In genomic region chr15:67843571-67844387, GRCh38 we compare ENCODE assay signal across 1 cellular context.
TF ChIP-seq lines count a peak whose summit lies in the region.

No MANE protein-coding gene starts in this region.

TF ChIP-seq in K562, 482 proteins besides CTCF, POLR2A, EP300 and RAD21:
- TF ChIP-seq TEAD1 (CRISPR knock-in tag; IDR thresholded peaks at IDR 0.05), result peak in 1 of 2 experiments; percentile 22; a peak in 1 of 4 replicates
- TF ChIP-seq ATF6 (CRISPR knock-in tag; IDR thresholded peaks at IDR 0.05), result no peak
- TF ChIP-seq ILK (tag; IDR thresholded peaks at IDR 0.05; ENCODE audit: borderline replicate concordance, low read depth), result no peak
- no peak for TF ChIP-seq SRSF9 (IDR thresholded peaks at IDR 0.05; ENCODE audit: borderline replicate concordance, low read depth, low read length)
- TF ChIP-seq RCOR1 (IDR thresholded peaks at IDR 0.05; ENCODE audit: borderline replicate concordance in 1 of 2, low read depth in 2 of 2, low read length in 2 of 2), result peak in 1 of 2 experiments; percentile 12; a peak in 1 of 4 replicates
- no peak for TF ChIP-seq JUN (IDR thresholded peaks at IDR 0.05; ENCODE audit: borderline replicate concordance, low read depth, low read length)
- no peak for TF ChIP-seq JUN (CRISPR knock-in tag; IDR thresholded peaks at IDR 0.05; ENCODE audit: borderline replicate concordance)
- TF ChIP-seq NRF1 (conservative IDR thresholded peaks at IDR 0.05 in 1 of 2, IDR thresholded peaks at IDR 0.05 in 1 of 2), result peak; percentile 11 to 24; a peak in 3 of 4 replicates
- no peak for TF ChIP-seq THAP12 (CRISPR knock-in tag; IDR thresholded peaks at IDR 0.05)
- no peak for TF ChIP-seq POLR3A (IDR thresholded peaks at IDR 0.05; ENCODE audit: borderline replicate concordance, extremely low read depth, insufficient read depth, insufficient read length)
- TF ChIP-seq, protein P1, sequence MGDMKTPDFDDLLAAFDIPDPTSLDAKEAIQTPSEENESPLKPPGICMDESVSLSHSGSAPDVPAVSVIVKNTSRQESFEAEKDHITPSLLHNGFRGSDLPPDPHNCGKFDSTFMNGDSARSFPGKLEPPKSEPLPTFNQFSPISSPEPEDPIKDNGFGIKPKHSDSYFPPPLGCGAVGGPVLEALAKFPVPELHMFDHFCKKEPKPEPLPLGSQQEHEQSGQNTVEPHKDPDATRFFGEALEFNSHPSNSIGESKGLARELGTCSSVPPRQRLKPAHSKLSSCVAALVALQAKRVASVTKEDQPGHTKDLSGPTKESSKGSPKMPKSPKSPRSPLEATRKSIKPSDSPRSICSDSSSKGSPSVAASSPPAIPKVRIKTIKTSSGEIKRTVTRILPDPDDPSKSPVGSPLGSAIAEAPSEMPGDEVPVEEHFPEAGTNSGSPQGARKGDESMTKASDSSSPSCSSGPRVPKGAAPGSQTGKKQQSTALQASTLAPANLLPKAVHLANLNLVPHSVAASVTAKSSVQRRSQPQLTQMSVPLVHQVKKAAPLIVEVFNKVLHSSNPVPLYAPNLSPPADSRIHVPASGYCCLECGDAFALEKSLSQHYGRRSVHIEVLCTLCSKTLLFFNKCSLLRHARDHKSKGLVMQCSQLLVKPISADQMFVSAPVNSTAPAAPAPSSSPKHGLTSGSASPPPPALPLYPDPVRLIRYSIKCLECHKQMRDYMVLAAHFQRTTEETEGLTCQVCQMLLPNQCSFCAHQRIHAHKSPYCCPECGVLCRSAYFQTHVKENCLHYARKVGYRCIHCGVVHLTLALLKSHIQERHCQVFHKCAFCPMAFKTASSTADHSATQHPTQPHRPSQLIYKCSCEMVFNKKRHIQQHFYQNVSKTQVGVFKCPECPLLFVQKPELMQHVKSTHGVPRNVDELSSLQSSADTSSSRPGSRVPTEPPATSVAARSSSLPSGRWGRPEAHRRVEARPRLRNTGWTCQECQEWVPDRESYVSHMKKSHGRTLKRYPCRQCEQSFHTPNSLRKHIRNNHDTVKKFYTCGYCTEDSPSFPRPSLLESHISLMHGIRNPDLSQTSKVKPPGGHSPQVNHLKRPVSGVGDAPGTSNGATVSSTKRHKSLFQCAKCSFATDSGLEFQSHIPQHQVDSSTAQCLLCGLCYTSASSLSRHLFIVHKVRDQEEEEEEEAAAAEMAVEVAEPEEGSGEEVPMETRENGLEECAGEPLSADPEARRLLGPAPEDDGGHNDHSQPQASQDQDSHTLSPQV (IDR thresholded peaks at IDR 0.05), result 0 out of 2 replicates have a peak, but pooled peaks have one; percentile 19
- TF ChIP-seq ZNF436 (CRISPR knock-in tag; IDR thresholded peaks at IDR 0.05), result no peak
- TF ChIP-seq ARID1B (IDR thresholded peaks at IDR 0.05), result 0 out of 2 replicates have a peak, but pooled peaks have one; percentile 12
- no peak for TF ChIP-seq NR2C2 (CRISPR knock-in tag; IDR thresholded peaks at IDR 0.05)
- TF ChIP-seq NR2C2 (tag; IDR thresholded peaks at IDR 0.05), result 0 out of 2 replicates have a peak, but pooled peaks have one; percentile 30
- TF ChIP-seq ZNF134 (CRISPR knock-in tag; conservative IDR thresholded peaks at IDR 0.05), result no peak
- no peak for TF ChIP-seq TOE1 (IDR thresholded peaks at IDR 0.05; ENCODE audit: borderline replicate concordance)
- no peak for TF ChIP-seq TOE1 (CRISPR knock-in tag; IDR thresholded peaks at IDR 0.05; ENCODE audit: borderline replicate concordance, low read depth)
- no peak for TF ChIP-seq BDP1 (IDR thresholded peaks at IDR 0.05; ENCODE audit: insufficient read depth, insufficient read length)
- TF ChIP-seq EGR1 (conservative IDR thresholded peaks at IDR 0.05), result peak; percentile 65
- no peak for TF ChIP-seq TAF1 (IDR thresholded peaks at IDR 0.05; ENCODE audit: control insufficient read depth, extremely low read depth, insufficient read depth, low read length, severe bottlenecking)
- TF ChIP-seq TCF7 (IDR thresholded peaks at IDR 0.05; ENCODE audit: borderline replicate concordance), result no peak
- TF ChIP-seq, protein P2, sequence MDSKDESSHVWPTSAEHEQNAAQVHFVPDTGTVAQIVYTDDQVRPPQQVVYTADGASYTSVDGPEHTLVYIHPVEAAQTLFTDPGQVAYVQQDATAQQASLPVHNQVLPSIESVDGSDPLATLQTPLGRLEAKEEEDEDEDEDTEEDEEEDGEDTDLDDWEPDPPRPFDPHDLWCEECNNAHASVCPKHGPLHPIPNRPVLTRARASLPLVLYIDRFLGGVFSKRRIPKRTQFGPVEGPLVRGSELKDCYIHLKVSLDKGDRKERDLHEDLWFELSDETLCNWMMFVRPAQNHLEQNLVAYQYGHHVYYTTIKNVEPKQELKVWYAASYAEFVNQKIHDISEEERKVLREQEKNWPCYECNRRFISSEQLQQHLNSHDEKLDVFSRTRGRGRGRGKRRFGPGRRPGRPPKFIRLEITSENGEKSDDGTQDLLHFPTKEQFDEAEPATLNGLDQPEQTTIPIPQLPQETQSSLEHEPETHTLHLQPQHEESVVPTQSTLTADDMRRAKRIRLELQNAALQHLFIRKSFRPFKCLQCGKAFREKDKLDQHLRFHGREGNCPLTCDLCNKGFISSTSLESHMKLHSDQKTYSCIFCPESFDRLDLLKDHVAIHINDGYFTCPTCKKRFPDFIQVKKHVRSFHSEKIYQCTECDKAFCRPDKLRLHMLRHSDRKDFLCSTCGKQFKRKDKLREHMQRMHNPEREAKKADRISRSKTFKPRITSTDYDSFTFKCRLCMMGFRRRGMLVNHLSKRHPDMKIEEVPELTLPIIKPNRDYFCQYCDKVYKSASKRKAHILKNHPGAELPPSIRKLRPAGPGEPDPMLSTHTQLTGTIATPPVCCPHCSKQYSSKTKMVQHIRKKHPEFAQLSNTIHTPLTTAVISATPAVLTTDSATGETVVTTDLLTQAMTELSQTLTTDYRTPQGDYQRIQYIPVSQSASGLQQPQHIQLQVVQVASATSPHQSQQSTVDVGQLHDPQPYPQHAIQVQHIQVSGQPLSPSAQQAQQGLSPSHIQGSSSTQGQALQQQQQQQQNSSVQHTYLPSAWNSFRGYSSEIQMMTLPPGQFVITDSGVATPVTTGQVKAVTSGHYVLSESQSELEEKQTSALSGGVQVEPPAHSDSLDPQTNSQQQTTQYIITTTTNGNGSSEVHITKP (IDR thresholded peaks at IDR 0.05; ENCODE audit: partially characterized antibody), result no peak
- TF ChIP-seq HDAC1 (IDR thresholded peaks at IDR 0.05), result 0 out of 4 replicates have a peak, but pooled peaks of 1 of the 2 experiments have one; percentile 23
- TF ChIP-seq TEAD4 (IDR thresholded peaks at IDR 0.05; ENCODE audit: low read length), result 0 out of 2 replicates have a peak, but pooled peaks have one; percentile 15
- TF ChIP-seq TEAD4 (CRISPR knock-in tag; IDR thresholded peaks at IDR 0.05; ENCODE audit: borderline replicate concordance), result no peak
- no peak for TF ChIP-seq FOS (IDR thresholded peaks at IDR 0.05; ENCODE audit: extremely low read depth, insufficient read length)
- TF ChIP-seq FOXK2 (conservative IDR thresholded peaks at IDR 0.05 in 1 of 2, IDR thresholded peaks at IDR 0.05 in 1 of 2; ENCODE audit: low read depth in 2 of 2), result 0 out of 4 replicates have a peak, but pooled peaks of 1 of the 2 experiments have one; percentile 36
- TF ChIP-seq E2F8 (IDR thresholded peaks at IDR 0.05; ENCODE audit: low read depth, partially characterized antibody), result no peak
- TF ChIP-seq ZNF518B (CRISPR knock-in tag; IDR thresholded peaks at IDR 0.05), result no peak
- TF ChIP-seq CBFA2T3 (IDR thresholded peaks at IDR 0.05), result no peak
- 0 out of 2 replicates have a peak, but pooled peaks have one; percentile 8 for TF ChIP-seq KLF16 (IDR thresholded peaks at IDR 0.05)
TF ChIP-seq in K562: peak in this region for 11.
